8 cellular contexts compared by ENCODE assay signal in the genomic region with DNA sequence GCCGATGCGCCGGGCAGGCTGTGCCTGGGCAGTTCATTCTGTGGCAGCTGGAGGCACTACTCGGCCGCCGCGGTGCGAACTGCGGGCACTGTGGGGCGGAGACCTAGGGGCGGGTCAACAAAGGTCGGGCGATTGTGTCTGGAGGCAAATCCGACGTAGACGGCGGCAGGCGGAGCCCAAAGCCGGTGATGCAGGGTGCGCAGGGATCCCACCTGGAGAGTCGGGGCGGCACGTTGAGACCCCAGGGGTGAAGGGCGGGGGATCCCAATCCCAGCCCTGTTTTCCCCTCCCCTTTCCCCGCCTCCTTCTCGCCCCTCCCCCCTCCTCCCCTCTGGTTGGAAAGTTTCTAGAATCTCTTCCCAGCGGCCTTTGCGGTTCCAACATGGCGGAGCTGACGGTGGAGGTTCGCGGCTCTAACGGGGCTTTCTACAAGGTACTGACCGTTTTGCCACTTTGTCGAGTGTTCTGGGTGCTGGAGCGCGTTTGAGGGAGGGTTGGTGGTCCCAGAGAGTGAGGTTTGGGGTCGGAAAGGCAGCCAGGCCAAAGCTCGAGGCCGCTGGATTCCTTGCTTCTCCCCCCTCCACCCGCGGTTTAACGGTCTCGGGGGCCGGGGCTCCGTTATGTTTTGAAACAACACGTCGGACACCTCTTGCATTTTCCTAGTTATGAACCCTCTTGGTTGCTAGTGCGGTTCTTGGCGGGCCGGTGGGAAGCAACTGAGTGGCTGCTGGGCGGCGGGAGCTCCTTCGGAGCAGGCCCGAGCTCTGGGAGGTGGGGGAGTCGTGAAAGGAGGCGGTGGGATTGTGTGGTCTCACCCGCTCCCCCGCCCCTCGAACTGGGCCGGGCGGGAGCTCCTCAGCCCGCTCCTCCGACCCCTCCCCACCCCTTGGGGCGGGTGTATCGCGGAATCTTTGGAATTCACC. TPM values are rescaled to one million over a fixed set of nuclear protein-coding genes. Genes with fewer than 3 reads are reported as not detected.
A peak's percentile ranks its signal among the peaks of the same experiment; 100 is the strongest.
DNase-seq lines count a peak whose midpoint lies in the region; ATAC-seq and TF ChIP-seq lines count a peak whose summit lies in the region.

A gene (plus strand): TSS at position 367 of the 923 bp plus-strand sequence. CDS start 16 bp downstream, at position 383.

- TF ChIP-seq EP300 in tibial nerve (IDR thresholded peaks at IDR 0.05), result peak in 1 of 2 donors; percentile 98

- H3K4me1 Mint-ChIP-seq in activated naive CD8-positive, alpha-beta T cell treated with anti-CD3 and anti-CD28 coated beads for 36 hours, result peaks cover 46% of the 10 kb centered on the region

- H3K9ac ChIP-seq in parathyroid adenoma, result peak within 1 kb of the TSS; percentile 68

- TF ChIP-seq POLR2A in tibial nerve (IDR thresholded peaks at IDR 0.05), result peak; percentile 42 to 93

- DNase-seq in GM12865 (ENCODE audit: low read depth), result peak; percentile 96
- DNase-seq in NCI-H1105 (lab: John Stamatoyannopoulos, UW), result peak; percentile 95
- peak; percentile 84 for DNase-seq in SKM-1 treated with dmso at 0.1 percent for 144 hours (lab: John Stamatoyannopoulos, UW; ENCODE audit: unreplicated experiment)
- peak; percentile 94 for DNase-seq in activated naive CD8-positive, alpha-beta T cell treated with anti-CD3 and anti-CD28 coated beads for 36 hours
- DNase-seq in Right ventricle myocardium inferior (ENCODE audit: missing footprints), result peak; percentile 96
- DNase-seq in tibial nerve (ENCODE audit: low spot score in 2 of 2), result peak; percentile 74 to 91

- peak within 1 kb of the TSS; percentile 85 for H2AFZ ChIP-seq in parathyroid adenoma

- H3K9me3 ChIP-seq in parathyroid adenoma (ENCODE audit: control insufficient read depth, low read length) (no peaks in the 10 kb centered on the region), tibial nerve (no peaks in the 10 kb centered on the region)

- peaks cover 28% of the 10 kb centered on the region for H3K36me3 Mint-ChIP-seq in activated naive CD8-positive, alpha-beta T cell treated with anti-CD3 and anti-CD28 coated beads for 36 hours

- H3K4me2 ChIP-seq in parathyroid adenoma (ENCODE audit: low read length), result peak within 1 kb of the TSS; percentile 89

- no peaks in the 10 kb centered on the region for H3K9me3 Mint-ChIP-seq in activated naive CD8-positive, alpha-beta T cell treated with anti-CD3 and anti-CD28 coated beads for 36 hours

- WGBS in tibial nerve, 2 donors, result 0% methylated on average over 54 to 60 of the region's 67 CpGs

- H3K27ac ChIP-seq in parathyroid adenoma (peak within 1 kb of the TSS; percentile 77), tibial nerve (peak within 1 kb of the TSS; percentile 81 to 97 (median 92))

- peaks cover 48% of the 10 kb centered on the region for H3K79me2 ChIP-seq in parathyroid adenoma

- no peaks in the 10 kb centered on the region for H3K27me3 Mint-ChIP-seq in activated naive CD8-positive, alpha-beta T cell treated with anti-CD3 and anti-CD28 coated beads for 36 hours

- H3K4me3 Mint-ChIP-seq in activated naive CD8-positive, alpha-beta T cell treated with anti-CD3 and anti-CD28 coated beads for 36 hours, result peak within 1 kb of the TSS; percentile 99

- H3K4me1 ChIP-seq in parathyroid adenoma (peaks cover 9% of the 10 kb centered on the region), tibial nerve (peaks cover 0 to 49% (median 20%) of the 10 kb centered on the region in 4 donors)

- ATAC-seq in HG02642 (IDR thresholded peaks at IDR 0.05; ENCODE audit: poor library complexity, unreplicated experiment) (peak; percentile 99), Right ventricle myocardium inferior (peak; percentile 99)

- H3K27ac Mint-ChIP-seq in activated naive CD8-positive, alpha-beta T cell treated with anti-CD3 and anti-CD28 coated beads for 36 hours, result peak within 1 kb of the TSS; percentile 99

- H3K4me3 ChIP-seq in GM12865 (ENCODE audit: low read depth, low read length), result peak within 1 kb of the TSS; percentile 79
- H3K4me3 ChIP-seq in parathyroid adenoma (ENCODE audit: low read depth, low read length), result peak within 1 kb of the TSS; percentile 96
- H3K4me3 ChIP-seq in tibial nerve, result peak within 1 kb of the TSS; percentile 68 to 98 (median 76)

- no peaks in the 10 kb centered on the region for H3K36me3 ChIP-seq in parathyroid adenoma (ENCODE audit: control insufficient read depth, insufficient read depth, low read length)
- H3K36me3 ChIP-seq in tibial nerve, result peaks cover 0 to 10% (median 0%) of the 10 kb centered on the region in 3 donors

- H3K27me3 ChIP-seq in parathyroid adenoma (ENCODE audit: control insufficient read depth, insufficient read depth, low read length) (no peaks in the 10 kb centered on the region), tibial nerve (no peaks in the 10 kb centered on the region)

- intact Hi-C loops in Right ventricle myocardium inferior (cut with DNase I), result loop anchor here (2.0 to 5.0 kb wide), 2 partner anchors 40 to 76 kb away; a partner anchor contains a TSS

- TF ChIP-seq CTCF in GM12865 (IDR thresholded peaks at IDR 0.05; ENCODE audit: insufficient read depth, low read depth, low read length, missing control alignments) (peak; percentile 64), parathyroid adenoma (IDR thresholded peaks at IDR 0.05) (peak; percentile 92), tibial nerve (IDR thresholded peaks at IDR 0.05) (peak; percentile 79 to 98 (median 86))

RNA-seq across cellular contexts. Expression of the gene that starts here (rescaled TPM):
- 100 to 1,000 TPM; 150 to 159 TPM for total RNA-seq in activated naive CD8-positive, alpha-beta T cell treated with anti-CD3 and anti-CD28 coated beads for 36 hours
- total RNA-seq in Right ventricle myocardium inferior, result 286 TPM
- total RNA-seq in tibial nerve, result 100 to 1,000 TPM in 1 of 4 donors, 10 to 100 TPM in 3; 77.1 to 133 (median 95.8) TPM

Comparison
In these comparisons a context has a peak if more than half of its experiments do, and no peak if none do; other contexts are left out.
1. Peak in every context shown above with its lines: DNase-seq, ATAC-seq, H3K4me3 ChIP-seq and H3K27ac ChIP-seq.